ENCODE assay signal across 2 cellular contexts in genomic region chr22:38845368-38845740, GRCh38.
TF ChIP-seq lines count a peak whose summit lies in the region.

No MANE protein-coding gene starts in this region.

TF ChIP-seq in GM23338, 12 proteins besides CTCF, POLR2A, EP300 and RAD21:
- TF ChIP-seq POLR2AphosphoS5 (IDR thresholded peaks at IDR 0.05; ENCODE audit: low read depth) (no peak), CREB1 (CRISPR knock-in tag; IDR thresholded peaks at IDR 0.05; ENCODE audit: low read depth) (no peak), JUNB (IDR thresholded peaks at IDR 0.05; ENCODE audit: unreplicated experiment) (no peak), EZH2 (IDR thresholded peaks at IDR 0.05; ENCODE audit: low read depth, unreplicated experiment) (no peak), ZNF331 (CRISPR knock-in tag; IDR thresholded peaks at IDR 0.05; ENCODE audit: low read depth) (no peak), ZNF114 (CRISPR knock-in tag; IDR thresholded peaks at IDR 0.05) (no peak), STAT1 (IDR thresholded peaks at IDR 0.05; ENCODE audit: unreplicated experiment) (no peak)
TF ChIP-seq in GM23338: peak in this region for 0.

TF ChIP-seq in H1, 55 proteins besides CTCF, POLR2A, EP300 and RAD21:
- TF ChIP-seq BCL11A (IDR thresholded peaks at IDR 0.05; ENCODE audit: low read depth in 2 of 2, low read length in 2 of 2): no peak
- no peak for TF ChIP-seq SAP30 (IDR thresholded peaks at IDR 0.05; ENCODE audit: insufficient read depth, insufficient replicate concordance, low read length)
- TF ChIP-seq GABPA (IDR thresholded peaks at IDR 0.05; ENCODE audit: borderline replicate concordance, insufficient read depth, low read length): no peak
- TF ChIP-seq NRF1 (IDR thresholded peaks at IDR 0.05; ENCODE audit: low read depth, low read length): no peak
- TF ChIP-seq CHD7 (IDR thresholded peaks at IDR 0.05; ENCODE audit: insufficient replicate concordance, low read length): no peak
- TF ChIP-seq BRCA1 (IDR thresholded peaks at IDR 0.05; ENCODE audit: low read depth, low read length): no peak
- TF ChIP-seq SIN3A (conservative IDR thresholded peaks at IDR 0.05 in 1 of 2, IDR thresholded peaks at IDR 0.05 in 1 of 2; ENCODE audit: low read depth in 1 of 2, low read length in 2 of 2): no peak
